In genomic region chr11:125129316-125129990, GRCh38 we compare ENCODE assay signal across 19 cellular contexts. TPM values are rescaled to one million over a fixed set of nuclear protein-coding genes. Genes with fewer than 3 reads are reported as not detected.
"Had no signal": no experiment of that assay in that cellular context is flagged by ENCODE, and none has a peak within 500 bp of the region (broad histone marks: within the 10 kb centered on the region; RNA-seq: fewer than 3 reads in every experiment).

No MANE protein-coding gene starts in this region.

- H3K79me2 ChIP-seq: parathyroid adenoma had no signal

- H3K4me3 ChIP-seq: esophagus squamous epithelium had no signal

- H3K9ac ChIP-seq: parathyroid adenoma had no signal

- DNase-seq: activated CD4-positive, alpha-beta T cell treated with anti-CD3 and anti-CD28 coated beads for 4 hours; activated CD8-positive, alpha-beta memory T cell treated with anti-CD3 and anti-CD28 coated beads for 24 hours; activated naive CD4-positive, alpha-beta T cell treated with anti-CD3 and anti-CD28 coated beads, Interleukin-2, amount 10 ng/mL, durations not matched to agents 7 days and 5 days; brain microvascular endothelial cell; dermis blood vessel endothelial cell; endodermal cell; esophagus squamous epithelium; foreskin keratinocyte; nephron progenitor cell; stimulated activated CD4-positive, alpha-beta T cell treated with anti-CD3 and anti-CD28 coated beads, Interleukin-2, amount 100 ng/mL, for 24 hours; stimulated activated naive CD4-positive, alpha-beta T cell; substantia nigra; T-cell; trophoblast cell had no signal

- H3K4me1 ChIP-seq: esophagus squamous epithelium, foreskin keratinocyte, parathyroid adenoma had no signal

- ATAC-seq: left lobe of liver, T-cell had no signal

- H3K27me3 ChIP-seq: brain microvascular endothelial cell had no signal

- H3K36me3 ChIP-seq: brain microvascular endothelial cell, esophagus squamous epithelium had no signal

- H3K9me3 ChIP-seq: esophagus squamous epithelium had no signal

- H3K27ac ChIP-seq: brain microvascular endothelial cell, esophagus squamous epithelium, foreskin keratinocyte, parathyroid adenoma, VCaP had no signal

- H2AFZ ChIP-seq: parathyroid adenoma had no signal

RNA-seq across cellular contexts. Expression of gene PKNOX2, which starts 35.1 kb away (rescaled TPM):
- total RNA-seq: activated T-helper 2 cell treated with anti-CD3 and anti-CD28 coated beads, Interferon-gamma antibody, Interleukin-2, Interleukin-4, amounts not matched to agents 10 μg/mL and 5 μg/mL and 100 μg/mL, durations not matched to agents 14 hours and 24 hours and 36 hours; dermis blood vessel endothelial cell; renal cortical epithelial cell had no signal
